In genomic region chr16:11914759-11915643, GRCh38 we compare ENCODE assay signal across 1 cellular context.
TF ChIP-seq lines count a peak whose summit lies in the region.

No MANE protein-coding gene starts in this region.

TF ChIP-seq in HepG2, 621 proteins besides CTCF, POLR2A, EP300 and RAD21 (continued from another document):
- peak; percentile 78 for TF ChIP-seq KMT2A (CRISPR knock-in tag; IDR thresholded peaks at IDR 0.05)
- 0 out of 2 replicates have a peak, but pooled peaks have one; percentile 12 for TF ChIP-seq ARID3A (IDR thresholded peaks at IDR 0.05; ENCODE audit: low read depth, low read length)
- TF ChIP-seq ZNF180 (CRISPR knock-in tag; IDR thresholded peaks at IDR 0.05; ENCODE audit: borderline replicate concordance, low read depth) = no peak
- 0 out of 2 replicates have a peak, but pooled peaks have one; percentile 15 for TF ChIP-seq ZNF598 (CRISPR knock-in tag; IDR thresholded peaks at IDR 0.05; ENCODE audit: borderline replicate concordance)
- TF ChIP-seq ZNF10 (CRISPR knock-in tag; IDR thresholded peaks at IDR 0.05; ENCODE audit: borderline replicate concordance, low read depth) = no peak
- TF ChIP-seq GZF1 (CRISPR knock-in tag; IDR thresholded peaks at IDR 0.05) = peak; percentile 97
- peak; percentile 23; the same call in 1 of the 2 replicates for TF ChIP-seq DMAP1 (CRISPR knock-in tag; IDR thresholded peaks at IDR 0.05)
- no peak for TF ChIP-seq ZNF326 (CRISPR knock-in tag; IDR thresholded peaks at IDR 0.05; ENCODE audit: borderline replicate concordance)
- TF ChIP-seq ZHX1 (CRISPR knock-in tag; IDR thresholded peaks at IDR 0.05; ENCODE audit: low read depth) = no peak
- peak; percentile 17 for TF ChIP-seq ZNF235 (CRISPR knock-in tag; IDR thresholded peaks at IDR 0.05; ENCODE audit: borderline replicate concordance)
- TF ChIP-seq ZNF781 (CRISPR knock-in tag; IDR thresholded peaks at IDR 0.05; ENCODE audit: borderline replicate concordance, not compliant biosample characterization) = peak; percentile 32
